In the genomic region with DNA sequence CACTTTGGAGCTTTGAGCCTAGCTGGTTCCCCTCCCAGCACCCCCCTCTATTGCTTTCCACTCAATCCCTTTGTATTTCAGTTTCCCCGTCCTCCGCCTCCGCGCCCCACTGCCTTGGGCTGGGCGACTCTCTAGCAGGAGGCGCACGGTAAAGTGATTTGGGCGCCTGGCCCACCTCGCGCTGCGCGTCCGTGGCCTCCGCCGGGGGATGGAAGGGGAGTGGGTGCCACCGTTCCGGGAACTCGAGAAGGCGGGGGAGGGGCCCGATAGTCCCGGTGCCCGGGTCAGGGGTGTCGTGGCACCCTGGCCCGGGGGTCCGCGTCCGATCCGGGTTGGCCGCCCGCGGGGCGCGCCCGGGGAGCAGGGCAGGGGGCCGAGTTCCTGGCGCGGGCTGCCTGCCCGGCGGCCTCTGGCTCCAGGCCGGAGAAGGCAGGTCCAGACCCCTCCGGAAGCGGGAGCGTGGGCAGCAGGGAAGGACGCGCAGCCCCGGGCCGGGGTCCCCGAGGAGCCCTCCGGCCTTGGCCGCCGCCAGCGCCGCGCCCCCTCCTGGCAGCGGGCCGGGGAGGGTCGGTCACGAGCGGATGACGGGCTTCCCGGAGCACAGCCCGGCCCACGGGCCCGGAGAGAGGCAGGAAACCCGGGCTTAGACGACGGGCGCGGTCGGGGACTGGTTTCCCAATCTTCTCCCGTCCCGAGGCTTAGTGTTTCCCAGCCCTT, we compare ENCODE assay signal across 1 cellular context.
TF ChIP-seq lines count a peak whose summit lies in the region.

No MANE protein-coding gene starts in this region.

TF ChIP-seq in H1, 55 proteins besides CTCF, POLR2A, EP300 and RAD21:
- TF ChIP-seq RBBP5 (IDR thresholded peaks at IDR 0.05; ENCODE audit: borderline replicate concordance, low read depth, low read length) (peak; percentile 42; the same call in 1 of the 2 replicates), KDM4A (IDR thresholded peaks at IDR 0.05; ENCODE audit: low read depth, low read length, severe bottlenecking) (peak; percentile 78), BACH1 (IDR thresholded peaks at IDR 0.05; ENCODE audit: low read length) (no peak; the same call in 1 of the 2 replicates)
